1 cellular context compared by ENCODE assay signal in genomic region chr6:31947864-31948263, GRCh38.
TF ChIP-seq lines count a peak whose summit lies in the region.

No MANE protein-coding gene starts in this region.

TF ChIP-seq in GM23338, 12 proteins besides CTCF, POLR2A, EP300 and RAD21:
- no peak for TF ChIP-seq ZNF462 (CRISPR knock-in tag; IDR thresholded peaks at IDR 0.05)
- no peak for TF ChIP-seq JUNB (IDR thresholded peaks at IDR 0.05; ENCODE audit: unreplicated experiment)
- TF ChIP-seq, protein P1, sequence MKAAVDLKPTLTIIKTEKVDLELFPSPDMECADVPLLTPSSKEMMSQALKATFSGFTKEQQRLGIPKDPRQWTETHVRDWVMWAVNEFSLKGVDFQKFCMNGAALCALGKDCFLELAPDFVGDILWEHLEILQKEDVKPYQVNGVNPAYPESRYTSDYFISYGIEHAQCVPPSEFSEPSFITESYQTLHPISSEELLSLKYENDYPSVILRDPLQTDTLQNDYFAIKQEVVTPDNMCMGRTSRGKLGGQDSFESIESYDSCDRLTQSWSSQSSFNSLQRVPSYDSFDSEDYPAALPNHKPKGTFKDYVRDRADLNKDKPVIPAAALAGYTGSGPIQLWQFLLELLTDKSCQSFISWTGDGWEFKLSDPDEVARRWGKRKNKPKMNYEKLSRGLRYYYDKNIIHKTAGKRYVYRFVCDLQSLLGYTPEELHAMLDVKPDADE (IDR thresholded peaks at IDR 0.05) = no peak
- no peak for TF ChIP-seq STAT1 (IDR thresholded peaks at IDR 0.05; ENCODE audit: unreplicated experiment)
- no peak for TF ChIP-seq POLR2AphosphoS5 (IDR thresholded peaks at IDR 0.05; ENCODE audit: low read depth)
- TF ChIP-seq ZNF114 (CRISPR knock-in tag; IDR thresholded peaks at IDR 0.05) = no peak
- no peak for TF ChIP-seq ZNF331 (CRISPR knock-in tag; IDR thresholded peaks at IDR 0.05; ENCODE audit: low read depth)
- no peak for TF ChIP-seq EZH2 (IDR thresholded peaks at IDR 0.05; ENCODE audit: low read depth, unreplicated experiment)
